Comparison of ENCODE assay signal across 8 cellular contexts in the genomic region with DNA sequence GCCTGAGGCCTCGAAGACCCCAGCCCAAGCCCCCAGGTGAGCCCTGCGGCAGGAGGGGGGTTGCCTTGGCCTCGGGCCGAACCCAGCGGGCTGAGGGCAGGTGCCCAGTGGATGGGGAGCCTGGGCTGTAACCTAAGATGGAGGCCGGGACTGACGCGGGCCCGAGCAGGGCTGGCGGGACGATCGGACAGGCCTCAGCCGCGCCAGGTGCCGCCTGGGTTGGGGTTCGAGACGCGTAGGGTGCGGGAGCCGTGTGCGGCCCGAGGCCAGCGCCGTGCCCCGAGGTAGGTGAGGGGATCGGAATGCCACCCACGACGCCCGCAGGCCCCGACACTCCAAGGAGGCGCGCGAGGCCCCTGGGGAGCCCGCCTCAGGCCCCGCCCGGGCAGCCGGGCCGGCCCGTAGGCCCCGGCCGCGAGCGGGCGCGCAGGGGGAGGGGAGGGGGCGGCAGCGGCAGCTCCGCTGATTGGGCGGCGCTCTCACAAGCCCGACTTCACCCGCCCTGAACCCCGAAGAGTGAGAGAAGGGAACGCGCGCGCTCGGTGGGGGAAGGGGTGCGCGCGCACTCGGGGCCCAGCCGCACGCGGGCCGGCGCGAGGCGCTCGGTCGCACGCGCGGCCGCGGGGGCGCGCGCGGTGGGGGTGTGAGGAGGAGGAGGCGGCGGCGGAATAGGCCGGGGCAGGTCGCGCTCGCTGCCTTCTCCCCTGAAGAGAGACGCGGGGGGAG. TPM values are rescaled to one million over a fixed set of nuclear protein-coding genes. Genes with fewer than 3 reads are reported as not detected.
DNase-seq lines count a peak whose midpoint lies in the region; ATAC-seq, FAIRE-seq and TF ChIP-seq lines count a peak whose summit lies in the region.

TSS of gene NSD1 (plus strand) at position 655 of the 726 bp plus-strand sequence. CDS start 1,331 bp downstream, outside the sequence.

- H3K4me3 ChIP-seq in BLaER1 treated with 17β-estradiol and CSF1 and Interleukin-3, amounts not matched to agents 10 nM and 100 nM, result peak within 1 kb of the TSS; percentile 53 to 82 (median 76)
- H3K4me3 ChIP-seq in Panc1 (ENCODE audit: low read depth in 2 of 2, low read length in 2 of 2), result peak within 1 kb of the TSS; percentile 59 to 84

- no peak for TF ChIP-seq CTCF in Panc1 (IDR thresholded peaks at IDR 0.05)
- no peak for TF ChIP-seq CTCF in nephron (IDR thresholded peaks at IDR 0.05; ENCODE audit: unreplicated experiment in 3 of 3)

- H3K36me3 Mint-ChIP-seq in activated T-helper 17 cell treated with anti-CD3 and anti-CD28 coated beads, Interleukin-2, amount 50 U/mL, for 72 hours (ENCODE audit: low read depth), result peaks cover 41% of the 10 kb centered on the region
- H3K36me3 Mint-ChIP-seq in nephron (ENCODE audit: low read depth), result peaks cover 36% of the 10 kb centered on the region

- CTCF ChIA-PET in Panc1 (lab: Charles Lee), result no interaction called here

- H3K9me3 Mint-ChIP-seq in activated T-helper 17 cell treated with anti-CD3 and anti-CD28 coated beads, Interleukin-2, amount 50 U/mL, for 72 hours, result no peaks in the 10 kb centered on the region
- no peaks in the 10 kb centered on the region for H3K9me3 Mint-ChIP-seq in nephron

- peak within 1 kb of the TSS; percentile 86 to 99 (median 96) for H3K9ac ChIP-seq in BLaER1 treated with 17β-estradiol and CSF1 and Interleukin-3, amounts not matched to agents 10 nM and 100 nM

- ATAC-seq in HG03442 (IDR thresholded peaks at IDR 0.05; ENCODE audit: unreplicated experiment) (peak; percentile 70), Panc1 (peak; percentile 83)
- ATAC-seq in activated T-helper 17 cell treated with anti-CD3 and anti-CD28 coated beads, Interleukin-2, amount 50 U/mL, for 72 hours (replicated peaks), result peak; percentile 83

- H3K4me3 Mint-ChIP-seq in activated T-helper 17 cell treated with anti-CD3 and anti-CD28 coated beads, Interleukin-2, amount 50 U/mL, for 72 hours, result peak within 1 kb of the TSS; percentile 70
- H3K4me3 Mint-ChIP-seq in nephron, result peak within 1 kb of the TSS; percentile 89 to 92 (median 92)

- H3K27ac ChIP-seq in BLaER1 treated with 17β-estradiol and CSF1 and Interleukin-3, amounts not matched to agents 10 nM and 100 nM, result peak within 1 kb of the TSS; percentile 84 to 97 (median 96)
- H3K27ac ChIP-seq in Panc1 (ENCODE audit: low read length), result peak within 1 kb of the TSS; percentile 84

- in situ Hi-C loops in Panc1 (cut with HindIII; ENCODE audit: low pct_unique_long_range_greater_than_20kb, low sequenced_read_pairs), result no loop called here

- H3K4me2 ChIP-seq in BLaER1 treated with 17β-estradiol and CSF1 and Interleukin-3, amounts not matched to agents 10 nM and 100 nM, result peak within 1 kb of the TSS; percentile 80 to 98 (median 95)

- FAIRE-seq in GM19239 (lab: Jason Lieb, UNC), result peak; percentile 73

- peaks cover 27 to 34% (median 32%) of the 10 kb centered on the region in 11 experiments for H3K36me3 ChIP-seq in BLaER1 treated with 17β-estradiol and CSF1 and Interleukin-3, amounts not matched to agents 10 nM and 100 nM
- peaks cover 16% of the 10 kb centered on the region; the same call in 1 of the 2 replicates for H3K36me3 ChIP-seq in Panc1 (ENCODE audit: control insufficient read depth, insufficient read depth, low read length)

- no peaks in the 10 kb centered on the region for H3K27me3 Mint-ChIP-seq in activated T-helper 17 cell treated with anti-CD3 and anti-CD28 coated beads, Interleukin-2, amount 50 U/mL, for 72 hours
- H3K27me3 Mint-ChIP-seq in nephron (ENCODE audit: low read depth), result peaks cover 16% of the 10 kb centered on the region

- no peaks in the 10 kb centered on the region for H3K9me3 ChIP-seq in BLaER1 treated with 17β-estradiol and CSF1 and Interleukin-3, amounts not matched to agents 10 nM and 100 nM (replicated peaks in 1 of 11)
- H3K9me3 ChIP-seq in Panc1 (ENCODE audit: control insufficient read depth, insufficient read depth, low read depth, low read length), result no peaks in the 10 kb centered on the region

- POLR2A ChIA-PET in Panc1 (lab: Charles Lee), result no interaction called here

- H4K20me1 ChIP-seq in BLaER1 treated with 17β-estradiol and CSF1 and Interleukin-3, amounts not matched to agents 10 nM and 100 nM, result peaks cover 0 to 8% (median 0%) of the 10 kb centered on the region in 11 experiments; a peak in 3 of 22 replicates

- H3K27me3 ChIP-seq in BLaER1 treated with 17β-estradiol and CSF1 and Interleukin-3, amounts not matched to agents 10 nM and 100 nM, result no peaks in the 10 kb centered on the region
- H3K27me3 ChIP-seq in Panc1 (ENCODE audit: control insufficient read depth, insufficient read depth, low read length), result no peaks in the 10 kb centered on the region

- no TSS peak for BruUV-seq in Panc1 (replicated peaks; lab: Mats Ljungman, UMichigan)

- H3K4me1 ChIP-seq in BLaER1 treated with 17β-estradiol and CSF1 and Interleukin-3, amounts not matched to agents 10 nM and 100 nM, result peaks cover 51 to 65% (median 61%) of the 10 kb centered on the region in 10 experiments
- peaks cover 29% of the 10 kb centered on the region for H3K4me1 ChIP-seq in Panc1 (ENCODE audit: control insufficient read depth, insufficient read depth, low read length)

- intact Hi-C loops in Panc1 (cut with micrococcal nuclease; ENCODE audit: unreplicated experiment), result no loop called here

- H3K27ac Mint-ChIP-seq in activated T-helper 17 cell treated with anti-CD3 and anti-CD28 coated beads, Interleukin-2, amount 50 U/mL, for 72 hours, result peak within 1 kb of the TSS; percentile 32
- peak within 1 kb of the TSS; percentile 97 to 99 (median 98) for H3K27ac Mint-ChIP-seq in nephron

- peaks cover 29% of the 10 kb centered on the region for H3K4me1 Mint-ChIP-seq in activated T-helper 17 cell treated with anti-CD3 and anti-CD28 coated beads, Interleukin-2, amount 50 U/mL, for 72 hours
- H3K4me1 Mint-ChIP-seq in nephron, result peaks cover 38% of the 10 kb centered on the region

- peak; percentile 92 for DNase-seq in GM19239 (ENCODE audit: insufficient read length, low spot score)
- no peak for DNase-seq in Panc1 (ENCODE audit: low read depth, low spot score)
- DNase-seq in fibroblast of peridontal ligament (ENCODE audit: extremely low read depth), result peak; percentile 64
- DNase-seq in stimulated activated naive CD4-positive, alpha-beta T cell treated with Interleukin-2 at 50 U/mL for 16 hours (lab: John Stamatoyannopoulos, UW), result peak; percentile 87

RNA-seq across cellular contexts. Expression of gene NSD1, which starts in this region (rescaled TPM):
- 58.7 TPM for total RNA-seq in Panc1 (2021; ENCODE audit: unreplicated experiment)
- 17.9 TPM for polyA plus RNA-seq in Panc1 (2012; ENCODE audit: insufficient read length)
- 10 to 100 TPM; 66.7 to 86.1 TPM for total RNA-seq in activated T-helper 17 cell treated with anti-CD3 and anti-CD28 coated beads, Interleukin-2, amount 50 U/mL, for 72 hours
